3 cellular contexts compared by ENCODE assay signal in genomic region chr17:6454495-6455320, GRCh38.
A peak's percentile ranks its signal among the peaks of the same experiment; 100 is the strongest.
TF ChIP-seq lines count a peak whose summit lies in the region.

No MANE protein-coding gene starts in this region.

TF ChIP-seq in SK-N-SH, 30 proteins besides CTCF, POLR2A, EP300 and RAD21 (continued from another document):
- TF ChIP-seq PBX3 (IDR thresholded peaks at IDR 0.05) (no peak), MXI1 (IDR thresholded peaks at IDR 0.05; ENCODE audit: low read depth, low read length) (no peak), YY1 (IDR thresholded peaks at IDR 0.05; ENCODE audit: low read depth) (no peak), FOXM1 (IDR thresholded peaks at IDR 0.05; ENCODE audit: low read depth) (no peak), SIN3A (IDR thresholded peaks at IDR 0.05; ENCODE audit: borderline replicate concordance, low read depth, low read length) (no peak), USF1 (IDR thresholded peaks at IDR 0.05; ENCODE audit: borderline replicate concordance, low read depth) (no peak), TAF1 (IDR thresholded peaks at IDR 0.05; ENCODE audit: borderline replicate concordance, low read depth, low read length) (no peak), RXRA (IDR thresholded peaks at IDR 0.05; ENCODE audit: borderline replicate concordance, low read depth) (no peak), MAX (IDR thresholded peaks at IDR 0.05; ENCODE audit: low read depth) (no peak)

TF ChIP-seq in SK-N-SH treated with all-trans-retinoic acid at 6 μM for 48 hours, 23 proteins besides CTCF, POLR2A, EP300 and RAD21 (continued from another document):
- TF ChIP-seq RARB (CRISPR knock-in tag; IDR thresholded peaks at IDR 0.05) (no peak), ZC3H10 (CRISPR knock-in tag; IDR thresholded peaks at IDR 0.05) (no peak), OSR1 (CRISPR knock-in tag; IDR thresholded peaks at IDR 0.05) (no peak), TSHZ2 (CRISPR knock-in tag; IDR thresholded peaks at IDR 0.05) (no peak), PATZ1 (CRISPR knock-in tag; IDR thresholded peaks at IDR 0.05; ENCODE audit: borderline replicate concordance) (no peak), CSDC2 (CRISPR knock-in tag; IDR thresholded peaks at IDR 0.05) (no peak), SNAI2 (CRISPR knock-in tag; IDR thresholded peaks at IDR 0.05) (no peak), TOX (CRISPR knock-in tag; IDR thresholded peaks at IDR 0.05; ENCODE audit: borderline replicate concordance) (no peak), PPARA (CRISPR knock-in tag; IDR thresholded peaks at IDR 0.05; ENCODE audit: borderline replicate concordance) (no peak), TCF4 (CRISPR knock-in tag; IDR thresholded peaks at IDR 0.05; ENCODE audit: borderline replicate concordance) (no peak), ZNF565 (CRISPR knock-in tag; conservative IDR thresholded peaks at IDR 0.05; ENCODE audit: low read depth) (no peak)

TF ChIP-seq in WTC11, 78 proteins besides CTCF, POLR2A, EP300 and RAD21 (continued from another document):
- TF ChIP-seq ARID4B (CRISPR knock-in tag; IDR thresholded peaks at IDR 0.05; ENCODE audit: borderline replicate concordance) (0 out of 2 replicates have a peak, but pooled peaks have one; percentile 47), ZNF532 (CRISPR knock-in tag; IDR thresholded peaks at IDR 0.05; ENCODE audit: borderline replicate concordance) (no peak)
